Comparison of ENCODE assay signal across 16 cellular contexts in genomic region chr1:96525657-96526613, GRCh38.
"Had no signal": no experiment of that assay in that cellular context is flagged by ENCODE, and none has a peak within 500 bp of the region (broad histone marks: within the 10 kb centered on the region; RNA-seq: fewer than 3 reads in every experiment).

No MANE protein-coding gene starts in this region.

- H3K27me3 Mint-ChIP-seq: activated CD4-positive, alpha-beta memory T cell treated with anti-CD3 and anti-CD28 coated beads, Interleukin-2, amount 10 ng/mL, durations not matched to agents 7 days and 5 days; activated CD4-positive, alpha-beta T cell treated with anti-CD3 and anti-CD28 coated beads for 36 hours; effector memory CD8-positive, alpha-beta T cell had no signal

- DNase-seq: activated CD4-positive, alpha-beta memory T cell treated with anti-CD3 and anti-CD28 coated beads, Interleukin-2, amount 10 ng/mL, durations not matched to agents 7 days and 5 days; activated CD4-positive, alpha-beta T cell treated with anti-CD3 and anti-CD28 coated beads for 36 hours; activated CD8-positive, alpha-beta memory T cell treated with anti-CD3 and anti-CD28 coated beads, Interleukin-2, amount 50 U/mL, for 48 hours; activated naive CD4-positive, alpha-beta T cell treated with anti-CD3 and anti-CD28 coated beads, Interleukin-2, amount 50 U/mL, for 16 hours; body of pancreas; effector memory CD8-positive, alpha-beta T cell; foreskin keratinocyte; heart left ventricle; left colon; small intestine; SW 1271; thyroid gland had no signal

- H3K27ac ChIP-seq: body of pancreas, epithelial cell of prostate, foreskin keratinocyte, SJSA1, VCaP had no signal

- H3K4me1 ChIP-seq: body of pancreas, foreskin keratinocyte, thyroid gland had no signal

- H3K27ac Mint-ChIP-seq: activated CD4-positive, alpha-beta memory T cell treated with anti-CD3 and anti-CD28 coated beads, Interleukin-2, amount 10 ng/mL, durations not matched to agents 7 days and 5 days; activated CD4-positive, alpha-beta T cell treated with anti-CD3 and anti-CD28 coated beads for 36 hours; activated T-helper 1 cell treated with anti-CD3 and anti-CD28 coated beads, Interleukin-12 subunit alpha, Interleukin-12 subunit beta, Interleukin-2, Interleukin-4 antibody, amounts not matched to agents 30 ng/mL and 10 ng/mL and 1 ng/mL, durations not matched to agents 14 hours and 24 hours and 36 hours; effector memory CD8-positive, alpha-beta T cell had no signal

- H3K9me3 ChIP-seq: thyroid gland had no signal

- H3K4me3 Mint-ChIP-seq: activated CD4-positive, alpha-beta memory T cell treated with anti-CD3 and anti-CD28 coated beads, Interleukin-2, amount 10 ng/mL, durations not matched to agents 7 days and 5 days; activated CD4-positive, alpha-beta T cell treated with anti-CD3 and anti-CD28 coated beads for 36 hours; activated T-helper 1 cell treated with anti-CD3 and anti-CD28 coated beads, Interleukin-12 subunit alpha, Interleukin-12 subunit beta, Interleukin-2, Interleukin-4 antibody, amounts not matched to agents 30 ng/mL and 10 ng/mL and 1 ng/mL, durations not matched to agents 14 hours and 24 hours and 36 hours; effector memory CD8-positive, alpha-beta T cell had no signal

- H3K27me3 ChIP-seq: body of pancreas, foreskin keratinocyte, heart left ventricle, SJSA1, thyroid gland had no signal

- ATAC-seq: activated CD4-positive, alpha-beta T cell treated with anti-CD3 and anti-CD28 coated beads for 36 hours; body of pancreas; effector memory CD8-positive, alpha-beta T cell; foreskin keratinocyte; heart left ventricle; left colon had no signal

- H3K36me3 ChIP-seq: heart left ventricle, SJSA1, thyroid gland had no signal

- H3K4me1 Mint-ChIP-seq: activated CD4-positive, alpha-beta memory T cell treated with anti-CD3 and anti-CD28 coated beads, Interleukin-2, amount 10 ng/mL, durations not matched to agents 7 days and 5 days; activated CD4-positive, alpha-beta T cell treated with anti-CD3 and anti-CD28 coated beads for 36 hours had no signal

- H3K4me3 ChIP-seq: body of pancreas, heart left ventricle, SJSA1, thyroid gland had no signal
